Comparison of ENCODE assay signal across 19 cellular contexts in genomic region chr12:15794196-15794595, GRCh38. TPM values are rescaled to one million over a fixed set of nuclear protein-coding genes. Genes with fewer than 3 reads are reported as not detected.
DNase-seq lines count a peak whose midpoint lies in the region; ATAC-seq and TF ChIP-seq lines count a peak whose summit lies in the region.
"Had no signal": no experiment of that assay in that cellular context is flagged by ENCODE, and none has a peak within 500 bp of the region (broad histone marks: within the 10 kb centered on the region; RNA-seq: fewer than 3 reads in every experiment).

No MANE protein-coding gene starts in this region.

- no peaks in the 10 kb centered on the region for H4K20me1 ChIP-seq in GM23338 (replicated peaks; ENCODE audit: insufficient read depth)

- peak; percentile 53 for DNase-seq in D341Med (ENCODE audit: low spot score)
- DNase-seq in GM23338 (ENCODE audit: low spot score), result no peak
- no peak for DNase-seq in T-helper 17 cell
- DNase-seq in retinal pigment epithelial cell (ENCODE audit: low read depth), result peak; percentile 33
- DNase-seq in 8988T, result no peak
- DNase-seq in SW 1271 (lab: John Stamatoyannopoulos, UW), result no peak
- DNase-seq: C1 segment of cervical spinal cord; Calu3; CD4-positive, alpha-beta memory T cell; COR-L47; DMS 273 treated with DMSO at 0.1 percent for 48 hours; DMS79; EL; GDM1; GM23248; H9 had no signal

- H3K9me3 Mint-ChIP-seq in GM23338, result peaks cover 3% of the 10 kb centered on the region; the same call in 1 of the 3 replicates
- H3K9me3 Mint-ChIP-seq: H9 had no signal

- H3K27ac ChIP-seq in GM23338 (ENCODE audit: low read depth), result no peak overlapping the region
- H3K27ac ChIP-seq: GM23248 had no signal

- peaks cover 22% of the 10 kb centered on the region for H3K27me3 ChIP-seq in GM23338 (ENCODE audit: insufficient read depth)

- no peak overlapping the region for H3K4me3 ChIP-seq in GM23338
- H3K4me3 ChIP-seq in retinal pigment epithelial cell (ENCODE audit: low read length), result no peak overlapping the region
- H3K4me3 ChIP-seq: GM12878, GM23248 had no signal

- H3K27me3 Mint-ChIP-seq in GM23338 (ENCODE audit: insufficient read depth, low read depth, poor library complexity) (peaks cover 21% of the 10 kb centered on the region), T-helper 17 cell (peaks cover 35% of the 10 kb centered on the region)

- no peaks in the 10 kb centered on the region for H3K36me3 ChIP-seq in GM23338 (ENCODE audit: insufficient read depth)

- no peaks in the 10 kb centered on the region for H3K79me2 ChIP-seq in GM23338 (replicated peaks; ENCODE audit: insufficient read depth)

- no peaks in the 10 kb centered on the region for H3K9me2 ChIP-seq in GM23338 (ENCODE audit: insufficient read depth)

- H2AFZ ChIP-seq in GM23338, result peak overlapping the region; percentile 60; the same call in 1 of the 2 replicates
- H2AFZ ChIP-seq: GM23248 had no signal

- peaks cover 7% of the 10 kb centered on the region; the same call in 1 of the 2 replicates for H3K4me1 ChIP-seq in GM23338 (ENCODE audit: insufficient read depth)

- H3K27ac Mint-ChIP-seq in GM23338 (no peak overlapping the region), T-helper 17 cell (no peak overlapping the region)
- H3K27ac Mint-ChIP-seq: CD4-positive, alpha-beta memory T cell; H9 had no signal

- H3K4me1 Mint-ChIP-seq in GM23338 (peaks cover 10% of the 10 kb centered on the region; the same call in 2 of the 3 replicates), T-helper 17 cell (peaks cover 10% of the 10 kb centered on the region)

- no peak for ATAC-seq in GM23338
- ATAC-seq in T-helper 17 cell, result no peak
- no peak for ATAC-seq in HG03469 (IDR thresholded peaks at IDR 0.05; ENCODE audit: unreplicated experiment)
- ATAC-seq: GM12878, HCT116 had no signal

- H3K4me3 Mint-ChIP-seq in GM23338 (no peak overlapping the region), T-helper 17 cell (peak overlapping the region; percentile 22)
- H3K4me3 Mint-ChIP-seq: CD4-positive, alpha-beta memory T cell; H9 had no signal

- no peaks in the 10 kb centered on the region for H3F3A ChIP-seq in GM23338 (replicated peaks; ENCODE audit: low read depth)

- no peak overlapping the region for H3K4me2 ChIP-seq in GM23338

- H3K36me3 Mint-ChIP-seq in GM23338 (ENCODE audit: low read depth) (no peaks in the 10 kb centered on the region), T-helper 17 cell (ENCODE audit: low read depth) (no peaks in the 10 kb centered on the region)

- no peak for TF ChIP-seq CTCF in GM23338 (conservative IDR thresholded peaks at IDR 0.05; ENCODE audit: low read depth in 2 of 2)
- no peak for TF ChIP-seq CTCF in retinal pigment epithelial cell (conservative IDR thresholded peaks at IDR 0.05; ENCODE audit: low read depth, low read length)

- H3K9me3 ChIP-seq in T-helper 17 cell (ENCODE audit: control insufficient read depth, low read length, poor library complexity, severe bottlenecking), result no peaks in the 10 kb centered on the region

TF ChIP-seq in GM23338, 12 proteins besides CTCF, POLR2A, EP300 and RAD21 (continues in another document):
- no peak for TF ChIP-seq NANOG (IDR thresholded peaks at IDR 0.05; ENCODE audit: borderline replicate concordance)
- TF ChIP-seq POLR2AphosphoS5 (IDR thresholded peaks at IDR 0.05; ENCODE audit: low read depth), result no peak
- TF ChIP-seq ZNF331 (CRISPR knock-in tag; IDR thresholded peaks at IDR 0.05; ENCODE audit: low read depth), result no peak
- no peak for TF ChIP-seq ETS1 (IDR thresholded peaks at IDR 0.05)
- TF ChIP-seq, protein P1, sequence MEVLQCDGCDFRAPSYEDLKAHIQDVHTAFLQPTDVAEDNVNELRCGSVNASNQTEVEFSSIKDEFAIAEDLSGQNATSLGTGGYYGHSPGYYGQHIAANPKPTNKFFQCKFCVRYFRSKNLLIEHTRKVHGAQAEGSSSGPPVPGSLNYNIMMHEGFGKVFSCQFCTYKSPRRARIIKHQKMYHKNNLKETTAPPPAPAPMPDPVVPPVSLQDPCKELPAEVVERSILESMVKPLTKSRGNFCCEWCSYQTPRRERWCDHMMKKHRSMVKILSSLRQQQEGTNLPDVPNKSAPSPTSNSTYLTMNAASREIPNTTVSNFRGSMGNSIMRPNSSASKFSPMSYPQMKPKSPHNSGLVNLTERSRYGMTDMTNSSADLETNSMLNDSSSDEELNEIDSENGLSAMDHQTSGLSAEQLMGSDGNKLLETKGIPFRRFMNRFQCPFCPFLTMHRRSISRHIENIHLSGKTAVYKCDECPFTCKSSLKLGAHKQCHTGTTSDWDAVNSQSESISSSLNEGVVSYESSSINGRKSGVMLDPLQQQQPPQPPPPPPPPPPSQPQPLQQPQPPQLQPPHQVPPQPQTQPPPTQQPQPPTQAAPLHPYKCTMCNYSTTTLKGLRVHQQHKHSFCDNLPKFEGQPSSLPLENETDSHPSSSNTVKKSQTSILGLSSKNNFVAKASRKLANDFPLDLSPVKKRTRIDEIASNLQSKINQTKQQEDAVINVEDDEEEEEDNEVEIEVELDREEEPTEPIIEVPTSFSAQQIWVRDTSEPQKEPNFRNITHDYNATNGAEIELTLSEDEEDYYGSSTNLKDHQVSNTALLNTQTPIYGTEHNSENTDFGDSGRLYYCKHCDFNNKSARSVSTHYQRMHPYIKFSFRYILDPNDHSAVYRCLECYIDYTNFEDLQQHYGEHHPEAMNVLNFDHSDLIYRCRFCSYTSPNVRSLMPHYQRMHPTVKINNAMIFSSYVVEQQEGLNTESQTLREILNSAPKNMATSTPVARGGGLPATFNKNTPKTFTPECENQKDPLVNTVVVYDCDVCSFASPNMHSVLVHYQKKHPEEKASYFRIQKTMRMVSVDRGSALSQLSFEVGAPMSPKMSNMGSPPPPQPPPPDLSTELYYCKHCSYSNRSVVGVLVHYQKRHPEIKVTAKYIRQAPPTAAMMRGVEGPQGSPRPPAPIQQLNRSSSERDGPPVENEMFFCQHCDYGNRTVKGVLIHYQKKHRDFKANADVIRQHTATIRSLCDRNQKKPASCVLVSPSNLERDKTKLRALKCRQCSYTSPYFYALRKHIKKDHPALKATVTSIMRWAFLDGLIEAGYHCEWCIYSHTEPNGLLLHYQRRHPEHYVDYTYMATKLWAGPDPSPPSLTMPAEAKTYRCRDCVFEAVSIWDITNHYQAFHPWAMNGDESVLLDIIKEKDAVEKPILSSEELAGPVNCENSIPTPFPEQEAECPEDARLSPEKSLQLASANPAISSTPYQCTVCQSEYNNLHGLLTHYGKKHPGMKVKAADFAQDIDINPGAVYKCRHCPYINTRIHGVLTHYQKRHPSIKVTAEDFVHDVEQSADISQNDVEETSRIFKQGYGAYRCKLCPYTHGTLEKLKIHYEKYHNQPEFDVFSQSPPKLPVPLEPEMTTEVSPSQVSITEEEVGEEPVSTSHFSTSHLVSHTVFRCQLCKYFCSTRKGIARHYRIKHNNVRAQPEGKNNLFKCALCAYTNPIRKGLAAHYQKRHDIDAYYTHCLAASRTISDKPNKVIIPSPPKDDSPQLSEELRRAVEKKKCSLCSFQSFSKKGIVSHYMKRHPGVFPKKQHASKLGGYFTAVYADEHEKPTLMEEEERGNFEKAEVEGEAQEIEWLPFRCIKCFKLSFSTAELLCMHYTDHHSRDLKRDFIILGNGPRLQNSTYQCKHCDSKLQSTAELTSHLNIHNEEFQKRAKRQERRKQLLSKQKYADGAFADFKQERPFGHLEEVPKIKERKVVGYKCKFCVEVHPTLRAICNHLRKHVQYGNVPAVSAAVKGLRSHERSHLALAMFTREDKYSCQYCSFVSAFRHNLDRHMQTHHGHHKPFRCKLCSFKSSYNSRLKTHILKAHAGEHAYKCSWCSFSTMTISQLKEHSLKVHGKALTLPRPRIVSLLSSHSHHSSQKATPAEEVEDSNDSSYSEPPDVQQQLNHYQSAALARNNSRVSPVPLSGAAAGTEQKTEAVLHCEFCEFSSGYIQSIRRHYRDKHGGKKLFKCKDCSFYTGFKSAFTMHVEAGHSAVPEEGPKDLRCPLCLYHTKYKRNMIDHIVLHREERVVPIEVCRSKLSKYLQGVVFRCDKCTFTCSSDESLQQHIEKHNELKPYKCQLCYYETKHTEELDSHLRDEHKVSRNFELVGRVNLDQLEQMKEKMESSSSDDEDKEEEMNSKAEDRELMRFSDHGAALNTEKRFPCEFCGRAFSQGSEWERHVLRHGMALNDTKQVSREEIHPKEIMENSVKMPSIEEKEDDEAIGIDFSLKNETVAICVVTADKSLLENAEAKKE (CRISPR knock-in tag; IDR thresholded peaks at IDR 0.05), result no peak
- TF ChIP-seq STAT1 (IDR thresholded peaks at IDR 0.05; ENCODE audit: unreplicated experiment), result no peak

RNA-seq across cellular contexts. Expression of gene EPS8, which starts 5.0 kb away (rescaled TPM):
- 3.5 and 7.3 TPM in 2 replicates for total RNA-seq in GM23338 (2014; rRNA removed; shearing (Covaris generic))
- polyA plus RNA-seq in GM23338 (2016; fragmentation: Nextera tagmentation; extraction: Ambion mirVana), result 2.6 and 5.4 TPM in 2 replicates
- 1 to 10 TPM; 1.5 to 2.4 TPM for total RNA-seq in T-helper 17 cell

Comparison
In these comparisons a context has a peak if more than half of its experiments do, and no peak if none do; other contexts are left out.
1. DNase-seq: peak in D341Med (single experiment) and retinal pigment epithelial cell (single experiment); none in GM23338 (single experiment), T-helper 17 cell (0 of 3), 8988T (single experiment) and SW 1271 (0 of 2).